12 cellular contexts compared by ENCODE assay signal in genomic region chr2:19796036-19796703, GRCh38.
DNase-seq lines count a peak whose midpoint lies in the region; TF ChIP-seq lines count a peak whose summit lies in the region.
"Had no signal": no experiment of that assay in that cellular context is flagged by ENCODE, and none has a peak within 500 bp of the region (broad histone marks: within the 10 kb centered on the region; RNA-seq: fewer than 3 reads in every experiment).

No MANE protein-coding gene starts in this region.

- DNase-seq in AG08395 (ENCODE audit: low spot score) = peak; percentile 93
- peak; percentile 87 for DNase-seq in HFF-Myc (ENCODE audit: extremely low read depth, low read depth)
- peak; percentile 85 for DNase-seq in adipocyte (ENCODE audit: low read depth)
- DNase-seq in fibroblast of the aortic adventitia (ENCODE audit: low read depth) = peak; percentile 88
- no peak for DNase-seq in stimulated activated CD8-positive, alpha-beta memory T cell treated with anti-CD3 and anti-CD28 coated beads, Interleukin-4, amount 100 ng/mL, for 48 hours
- DNase-seq in Kasumi-1 (lab: John Stamatoyannopoulos, UW) = no peak
- no peak for DNase-seq in NCI-H526 (lab: John Stamatoyannopoulos, UW)
- DNase-seq in thyroid gland = no peak
- DNase-seq: activated naive CD4-positive, alpha-beta T cell treated with anti-CD3 and anti-CD28 coated beads, Interleukin-2, amount 50 U/mL, for 16 hours; erythroblast; NCI-H1092; occipital lobe had no signal

- H3K4me3 ChIP-seq in HFF-Myc (replicated peaks; ENCODE audit: low read depth, low read length) (no peak overlapping the region), adipocyte (ENCODE audit: low read length) (no peak overlapping the region), fibroblast of the aortic adventitia (ENCODE audit: low read depth, low read length) (no peak overlapping the region), thyroid gland (replicated peaks in 1 of 3) (no peak overlapping the region)

- no peaks in the 10 kb centered on the region for H3K36me3 ChIP-seq in adipocyte (ENCODE audit: control insufficient read depth, insufficient read depth, low read length, severe bottlenecking)
- H3K36me3 ChIP-seq in thyroid gland = no peaks in the 10 kb centered on the region

- intact Hi-C loops in thyroid gland (cut with DNase I) = no loop called here

- no peak overlapping the region for H3K27ac ChIP-seq in thyroid gland

- no peak for TF ChIP-seq POLR2A in thyroid gland (IDR thresholded peaks at IDR 0.05)

- no peak overlapping the region for H3K9ac ChIP-seq in adipocyte (ENCODE audit: low read length)

- 89% methylated on average over 12 of the region's 12 CpGs for WGBS in thyroid gland, 2 donors

- H3K27me3 ChIP-seq in adipocyte (replicated peaks; ENCODE audit: control insufficient read depth, insufficient read depth, low read length) = no peaks in the 10 kb centered on the region
- H3K27me3 ChIP-seq in thyroid gland = no peaks in the 10 kb centered on the region

- H3K4me1 ChIP-seq in adipocyte (ENCODE audit: control insufficient read depth, insufficient read depth, low read length) (peaks cover 6% of the 10 kb centered on the region), thyroid gland (no peaks in the 10 kb centered on the region)

- no peak for TF ChIP-seq CTCF in HFF-Myc (IDR thresholded peaks at IDR 0.05; ENCODE audit: low read depth, low read length, missing control alignments)
- no peak for TF ChIP-seq CTCF in fibroblast of the aortic adventitia (IDR thresholded peaks at IDR 0.05; ENCODE audit: insufficient read depth, low read length)
- no peak for TF ChIP-seq CTCF in thyroid gland (IDR thresholded peaks at IDR 0.05)

- H3K9me3 ChIP-seq in adipocyte (ENCODE audit: control insufficient read depth, low read length) (no peaks in the 10 kb centered on the region), thyroid gland (no peaks in the 10 kb centered on the region)

Comparison
In these comparisons a context has a peak if more than half of its experiments do, and no peak if none do; other contexts are left out.
1. DNase-seq: peak in AG08395 (single experiment), HFF-Myc (single experiment), adipocyte (single experiment) and fibroblast of the aortic adventitia (single experiment); none in stimulated activated CD8-positive, alpha-beta memory T cell treated with anti-CD3 and anti-CD28 coated beads, Interleukin-4, amount 100 ng/mL, for 48 hours (single experiment), Kasumi-1 (0 of 2), NCI-H526 (0 of 2) and thyroid gland (0 of 2).